1 cellular context compared by ENCODE assay signal in the genomic region with DNA sequence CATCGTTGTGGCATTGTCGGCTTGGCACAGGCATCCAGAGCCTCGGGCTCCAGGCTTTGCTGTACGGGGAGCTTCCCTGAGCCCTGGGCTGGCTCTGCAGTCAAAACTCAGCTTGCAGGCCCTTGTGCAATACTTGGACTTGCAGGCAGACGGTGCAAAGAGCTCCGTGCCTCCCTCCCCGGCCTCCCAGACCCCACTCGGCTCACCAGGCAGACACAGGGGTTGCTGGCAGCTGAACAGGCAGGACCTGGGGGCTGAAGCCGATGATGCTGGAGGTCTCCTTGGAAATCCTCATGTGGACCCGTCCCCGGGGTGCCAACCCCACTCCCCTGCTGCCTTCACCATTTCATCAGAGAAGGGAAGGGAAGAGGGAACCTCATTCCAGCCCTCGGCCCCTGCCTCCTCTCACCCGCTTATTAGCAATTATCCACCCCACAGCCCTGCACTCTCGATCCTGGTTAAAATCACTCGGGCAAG.
TF ChIP-seq lines count a peak whose summit lies in the region.

No MANE protein-coding gene starts in this region.

TF ChIP-seq in H1, 55 proteins besides CTCF, POLR2A, EP300 and RAD21:
- TF ChIP-seq TAF1 (IDR thresholded peaks at IDR 0.05; ENCODE audit: low read depth, low read length) (no peak), HDAC6 (IDR thresholded peaks at IDR 0.05; ENCODE audit: low read depth, low read length) (no peak), SUZ12 (IDR thresholded peaks at IDR 0.05; ENCODE audit: low read length) (no peak), FOSL1 (IDR thresholded peaks at IDR 0.05; ENCODE audit: insufficient read depth, low read depth, low read length) (no peak), CHD1 (IDR thresholded peaks at IDR 0.05; ENCODE audit: low read depth, low read length) (no peak), HDAC2 (IDR thresholded peaks at IDR 0.05; ENCODE audit: borderline replicate concordance in 1 of 2, low read depth in 2 of 2, low read length in 2 of 2) (no peak), CBX8 (IDR thresholded peaks at IDR 0.05; ENCODE audit: borderline replicate concordance, low read depth, low read length) (no peak), ZNF274 (IDR thresholded peaks at IDR 0.05; ENCODE audit: borderline replicate concordance, extremely low read depth, low read length) (no peak), RBBP5 (IDR thresholded peaks at IDR 0.05; ENCODE audit: borderline replicate concordance, low read depth, low read length) (no peak), GABPA (IDR thresholded peaks at IDR 0.05; ENCODE audit: borderline replicate concordance, insufficient read depth, low read length) (no peak), RXRA (IDR thresholded peaks at IDR 0.05; ENCODE audit: insufficient read depth, low read depth, low read length) (no peak), EZH2 (IDR thresholded peaks at IDR 0.05; ENCODE audit: low read depth, low read length, severe bottlenecking) (no peak), BCL11A (IDR thresholded peaks at IDR 0.05; ENCODE audit: low read depth in 2 of 2, low read length in 2 of 2) (no peak), KDM4A (IDR thresholded peaks at IDR 0.05; ENCODE audit: low read depth, low read length, severe bottlenecking) (no peak)
- TF ChIP-seq, protein P1, sequence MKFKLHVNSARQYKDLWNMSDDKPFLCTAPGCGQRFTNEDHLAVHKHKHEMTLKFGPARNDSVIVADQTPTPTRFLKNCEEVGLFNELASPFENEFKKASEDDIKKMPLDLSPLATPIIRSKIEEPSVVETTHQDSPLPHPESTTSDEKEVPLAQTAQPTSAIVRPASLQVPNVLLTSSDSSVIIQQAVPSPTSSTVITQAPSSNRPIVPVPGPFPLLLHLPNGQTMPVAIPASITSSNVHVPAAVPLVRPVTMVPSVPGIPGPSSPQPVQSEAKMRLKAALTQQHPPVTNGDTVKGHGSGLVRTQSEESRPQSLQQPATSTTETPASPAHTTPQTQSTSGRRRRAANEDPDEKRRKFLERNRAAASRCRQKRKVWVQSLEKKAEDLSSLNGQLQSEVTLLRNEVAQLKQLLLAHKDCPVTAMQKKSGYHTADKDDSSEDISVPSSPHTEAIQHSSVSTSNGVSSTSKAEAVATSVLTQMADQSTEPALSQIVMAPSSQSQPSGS (IDR thresholded peaks at IDR 0.05; ENCODE audit: low read length): no peak
